Comparison of ENCODE assay signal across 8 cellular contexts in genomic region chr10:102773986-102774385, GRCh38. TPM values are rescaled to one million over a fixed set of nuclear protein-coding genes. Genes with fewer than 3 reads are reported as not detected.
DNase-seq lines count a peak whose midpoint lies in the region; ATAC-seq and TF ChIP-seq lines count a peak whose summit lies in the region.

No MANE protein-coding gene starts in this region.

- H3K27me3 Mint-ChIP-seq in activated CD4-positive, alpha-beta T cell treated with anti-CD3 and anti-CD28 coated beads, Interleukin-2, amount 10 ng/mL, durations not matched to agents 24 days and 14 days = no peaks in the 10 kb centered on the region
- no peaks in the 10 kb centered on the region for H3K27me3 Mint-ChIP-seq in activated naive CD8-positive, alpha-beta T cell treated with anti-CD3 and anti-CD28 coated beads, Interleukin-2, amount 10 ng/mL, durations not matched to agents 7 days and 5 days

- TF ChIP-seq EP300 in suprapubic skin (IDR thresholded peaks at IDR 0.05) = no peak

- intact Hi-C loops in activated CD4-positive, alpha-beta T cell treated with anti-CD3 and anti-CD28 coated beads, Interleukin-2, amount 10 ng/mL, durations not matched to agents 24 days and 14 days (cut with micrococcal nuclease) = loop anchor here (2.0 to 5.0 kb wide), 2 partner anchors 21 to 38 kb away; no protein-coding TSS in a partner anchor
- intact Hi-C loops in lower lobe of right lung (cut with DNase I) = no loop called here

- H3K36me3 Mint-ChIP-seq in activated CD4-positive, alpha-beta T cell treated with anti-CD3 and anti-CD28 coated beads, Interleukin-2, amount 10 ng/mL, durations not matched to agents 24 days and 14 days (ENCODE audit: low read depth) = peaks cover 11% of the 10 kb centered on the region
- peaks cover 7% of the 10 kb centered on the region for H3K36me3 Mint-ChIP-seq in activated naive CD8-positive, alpha-beta T cell treated with anti-CD3 and anti-CD28 coated beads, Interleukin-2, amount 10 ng/mL, durations not matched to agents 7 days and 5 days

- H3K9me3 ChIP-seq in lower lobe of right lung = no peaks in the 10 kb centered on the region
- H3K9me3 ChIP-seq in suprapubic skin = no peaks in the 10 kb centered on the region

- ATAC-seq in activated naive CD8-positive, alpha-beta T cell treated with anti-CD3 and anti-CD28 coated beads, Interleukin-2, amount 10 ng/mL, durations not matched to agents 7 days and 5 days (ENCODE audit: low read depth) = peak; percentile 55
- peak; percentile 4 to 23 for ATAC-seq in lower lobe of right lung
- ATAC-seq in GM21381 (IDR thresholded peaks at IDR 0.05; ENCODE audit: unreplicated experiment) = no peak

- no peaks in the 10 kb centered on the region for H3K27me3 ChIP-seq in lower lobe of right lung (ENCODE audit: low read depth)
- no peaks in the 10 kb centered on the region for H3K27me3 ChIP-seq in suprapubic skin

- TF ChIP-seq POLR2A in suprapubic skin (IDR thresholded peaks at IDR 0.05) = no peak

- TF ChIP-seq CTCF in lower lobe of right lung (IDR thresholded peaks at IDR 0.05) (no peak), suprapubic skin (IDR thresholded peaks at IDR 0.05) (no peak)

- DNase-seq in activated CD4-positive, alpha-beta T cell treated with anti-CD3 and anti-CD28 coated beads, Interleukin-2, amount 10 ng/mL, durations not matched to agents 24 days and 14 days = peak; percentile 79
- DNase-seq in activated CD4-positive, alpha-beta T cell treated with anti-CD3 and anti-CD28 coated beads for 4 hours = no peak
- DNase-seq in activated naive CD8-positive, alpha-beta T cell treated with anti-CD3 and anti-CD28 coated beads, Interleukin-2, amount 10 ng/mL, durations not matched to agents 7 days and 5 days = no peak
- DNase-seq in lower lobe of right lung (no peak), suprapubic skin (ENCODE audit: low spot score in 2 of 2) (no peak), A172 (ENCODE audit: low spot score) (no peak), middle frontal gyrus (ENCODE audit: extremely low spot score, low spot score) (no peak)

- H3K4me3 Mint-ChIP-seq in activated CD4-positive, alpha-beta T cell treated with anti-CD3 and anti-CD28 coated beads, Interleukin-2, amount 10 ng/mL, durations not matched to agents 24 days and 14 days = no peak overlapping the region
- no peak overlapping the region for H3K4me3 Mint-ChIP-seq in activated naive CD8-positive, alpha-beta T cell treated with anti-CD3 and anti-CD28 coated beads, Interleukin-2, amount 10 ng/mL, durations not matched to agents 7 days and 5 days

- H3K4me1 ChIP-seq in lower lobe of right lung = peaks cover 82% of the 10 kb centered on the region
- peaks cover 97% of the 10 kb centered on the region for H3K4me1 ChIP-seq in suprapubic skin

- H3K36me3 ChIP-seq in lower lobe of right lung (no peaks in the 10 kb centered on the region), suprapubic skin (no peaks in the 10 kb centered on the region)

- peaks cover 50% of the 10 kb centered on the region for H3K4me1 Mint-ChIP-seq in activated CD4-positive, alpha-beta T cell treated with anti-CD3 and anti-CD28 coated beads, Interleukin-2, amount 10 ng/mL, durations not matched to agents 24 days and 14 days
- peaks cover 43% of the 10 kb centered on the region for H3K4me1 Mint-ChIP-seq in activated naive CD8-positive, alpha-beta T cell treated with anti-CD3 and anti-CD28 coated beads, Interleukin-2, amount 10 ng/mL, durations not matched to agents 7 days and 5 days

- peak overlapping the region; percentile 91 for H3K27ac ChIP-seq in lower lobe of right lung
- H3K27ac ChIP-seq in suprapubic skin = peak overlapping the region; percentile 94

- WGBS in suprapubic skin = 48% methylated on average over 5 of the region's 5 CpGs

- POLR2A ChIA-PET in activated naive CD8-positive, alpha-beta T cell treated with anti-CD3 and anti-CD28 coated beads, Interleukin-2, amount 10 ng/mL, durations not matched to agents 7 days and 5 days (lab: Charles Lee) = no interaction called here

- H3K4me3 ChIP-seq in lower lobe of right lung (no peak overlapping the region), suprapubic skin (no peak overlapping the region)

- H3K27ac Mint-ChIP-seq in activated CD4-positive, alpha-beta T cell treated with anti-CD3 and anti-CD28 coated beads, Interleukin-2, amount 10 ng/mL, durations not matched to agents 24 days and 14 days = peak overlapping the region; percentile 68
- H3K27ac Mint-ChIP-seq in activated naive CD8-positive, alpha-beta T cell treated with anti-CD3 and anti-CD28 coated beads, Interleukin-2, amount 10 ng/mL, durations not matched to agents 7 days and 5 days = peak overlapping the region; percentile 3

- H3K9me3 Mint-ChIP-seq in activated CD4-positive, alpha-beta T cell treated with anti-CD3 and anti-CD28 coated beads, Interleukin-2, amount 10 ng/mL, durations not matched to agents 24 days and 14 days = no peaks in the 10 kb centered on the region
- no peaks in the 10 kb centered on the region for H3K9me3 Mint-ChIP-seq in activated naive CD8-positive, alpha-beta T cell treated with anti-CD3 and anti-CD28 coated beads, Interleukin-2, amount 10 ng/mL, durations not matched to agents 7 days and 5 days

RNA-seq across cellular contexts. Expression of gene WBP1L, which starts 30.2 kb away (rescaled TPM):
- 15.6 and 15.8 TPM in 2 replicates for total RNA-seq in activated CD4-positive, alpha-beta T cell treated with anti-CD3 and anti-CD28 coated beads, Interleukin-2, amount 10 ng/mL, durations not matched to agents 24 days and 14 days
- 10 to 100 TPM; 31.0 to 31.4 TPM for total RNA-seq in activated naive CD8-positive, alpha-beta T cell treated with anti-CD3 and anti-CD28 coated beads, Interleukin-2, amount 10 ng/mL, durations not matched to agents 7 days and 5 days
- total RNA-seq in lower lobe of right lung (44.5 TPM), suprapubic skin (100 to 1,000 TPM; 103 to 166 (median 125) TPM)
- 19.1 and 26.4 TPM in 2 replicates for total RNA-seq in A172 (2014; rRNA removed; shearing (Covaris generic))

RNA-seq across cellular contexts. Expression of gene SFXN2, which starts 59.5 kb away (rescaled TPM):
- total RNA-seq in activated CD4-positive, alpha-beta T cell treated with anti-CD3 and anti-CD28 coated beads, Interleukin-2, amount 10 ng/mL, durations not matched to agents 24 days and 14 days = 38.7 TPM in 2 replicates
- 10 to 100 TPM; 19.4 to 21.1 TPM for total RNA-seq in activated naive CD8-positive, alpha-beta T cell treated with anti-CD3 and anti-CD28 coated beads, Interleukin-2, amount 10 ng/mL, durations not matched to agents 7 days and 5 days
- total RNA-seq in lower lobe of right lung (10.0 TPM), suprapubic skin (1 to 10 TPM; 1.9 to 5.6 (median 3.1) TPM)
- total RNA-seq in A172 (2014; rRNA removed; shearing (Covaris generic)) = 7.3 and 9.5 TPM in 2 replicates

RNA-seq across cellular contexts. Expression of gene ARL3, which starts 59.8 kb away (rescaled TPM):
- total RNA-seq in activated CD4-positive, alpha-beta T cell treated with anti-CD3 and anti-CD28 coated beads, Interleukin-2, amount 10 ng/mL, durations not matched to agents 24 days and 14 days = 6.3 and 6.4 TPM in 2 replicates
- total RNA-seq in activated naive CD8-positive, alpha-beta T cell treated with anti-CD3 and anti-CD28 coated beads, Interleukin-2, amount 10 ng/mL, durations not matched to agents 7 days and 5 days = 1 to 10 TPM; 4.6 TPM
- total RNA-seq in lower lobe of right lung = 7.3 TPM
- 1 to 10 TPM; 3.4 to 6.0 (median 3.8) TPM for total RNA-seq in suprapubic skin
- 11.1 and 17.9 TPM in 2 replicates for total RNA-seq in A172 (2014; rRNA removed; shearing (Covaris generic))
